ENCODE assay signal across 8 cellular contexts in genomic region chr12:2795291-2796186, GRCh38. TPM values are rescaled to one million over a fixed set of nuclear protein-coding genes. Genes with fewer than 3 reads are reported as not detected.
DNase-seq lines count a peak whose midpoint lies in the region; ATAC-seq and TF ChIP-seq lines count a peak whose summit lies in the region.

No MANE protein-coding gene starts in this region.

- POLR2A ChIA-PET in naive thymus-derived CD8-positive, alpha-beta T cell (lab: Charles Lee) = interaction anchor here (0.6 to 6.2 kb wide), 7 partner anchors 9 to 113 kb away, joined by 3 to 94 read pairs (median 6); partner anchors contain the start of genes FOXM1, ITFG2, RHNO1 and TULP3

- peak overlapping the region; percentile 84 to 96 (median 91) for H3K4me3 Mint-ChIP-seq in naive thymus-derived CD8-positive, alpha-beta T cell

- H3K4me3 ChIP-seq in NT2/D1 (ENCODE audit: insufficient read length, low read depth) = peak overlapping the region; percentile 96
- peak overlapping the region; percentile 62 to 86 (median 75) for H3K4me3 ChIP-seq in fibroblast of lung (replicated peaks in 1 of 4; ENCODE audit: control extremely low read depth in 1 of 4, insufficient read depth in 1 of 4, low read depth in 3 of 4, low read length in 4 of 4)

- no peaks in the 10 kb centered on the region for H3K9me3 Mint-ChIP-seq in naive thymus-derived CD8-positive, alpha-beta T cell

- peaks cover 10 to 36% (median 20%) of the 10 kb centered on the region in 4 donors for H3K4me1 Mint-ChIP-seq in naive thymus-derived CD8-positive, alpha-beta T cell

- H3K9ac ChIP-seq in NT2/D1 (ENCODE audit: insufficient read length, low read depth) (peak overlapping the region; percentile 97), fibroblast of lung (ENCODE audit: insufficient read depth, low read length) (peak overlapping the region; percentile 41)

- no peak for TF ChIP-seq CTCF in fibroblast of lung (conservative IDR thresholded peaks at IDR 0.05 in 1 of 2, IDR thresholded peaks at IDR 0.05 in 1 of 2; ENCODE audit: low read depth in 1 of 2, low read length in 2 of 2)

- peak overlapping the region; percentile 26 for H3K27ac ChIP-seq in fibroblast of lung (ENCODE audit: insufficient read depth, low read length)

- peaks cover 27% of the 10 kb centered on the region for H3K4me1 ChIP-seq in NT2/D1 (ENCODE audit: insufficient read depth, insufficient read length)
- peaks cover 2% of the 10 kb centered on the region for H3K4me1 ChIP-seq in fibroblast of lung (ENCODE audit: control insufficient read depth, extremely low read depth, insufficient read depth, low read length)

- DNase-seq in C1 segment of cervical spinal cord (lab: John Stamatoyannopoulos, UW) = peak in 13 of 14 donors; percentile 51 to 91 (median 74)
- peak; percentile 36 for DNase-seq in NT2/D1 (ENCODE audit: low read depth, low spot score)
- peak; percentile 60 for DNase-seq in activated T-helper 1 cell treated with Interleukin-2 at 50 U/mL for 16 hours (ENCODE audit: low read depth)
- peak; percentile 46 to 49 for DNase-seq in fibroblast of lung (ENCODE audit: low read depth in 2 of 2)
- peak; percentile 49 to 81 (median 70) for DNase-seq in naive thymus-derived CD8-positive, alpha-beta T cell
- peak; percentile 43 to 73 (median 68) for DNase-seq in stimulated activated naive CD4-positive, alpha-beta T cell (lab: John Stamatoyannopoulos, UW)

- H3K9me3 ChIP-seq in NT2/D1 (ENCODE audit: insufficient read depth, low read length) = no peaks in the 10 kb centered on the region
- H3K9me3 ChIP-seq in fibroblast of lung (ENCODE audit: control insufficient read depth, insufficient read depth, low read depth, low read length) = no peaks in the 10 kb centered on the region

- peaks cover 19% of the 10 kb centered on the region for H3K79me2 ChIP-seq in fibroblast of lung (ENCODE audit: control insufficient read depth, insufficient read depth, low read length)

- peaks cover 2 to 38% (median 5%) of the 10 kb centered on the region in 3 donors for H3K36me3 Mint-ChIP-seq in naive thymus-derived CD8-positive, alpha-beta T cell

- peak overlapping the region; percentile 75 to 93 (median 89) for H3K27ac Mint-ChIP-seq in naive thymus-derived CD8-positive, alpha-beta T cell

- H4K20me1 ChIP-seq in fibroblast of lung (ENCODE audit: control insufficient read depth, extremely low read depth, insufficient read depth, low read length) = no peaks in the 10 kb centered on the region

- peak overlapping the region; percentile 88 for H2AFZ ChIP-seq in fibroblast of lung (ENCODE audit: low read length)

- H3K36me3 ChIP-seq in NT2/D1 (ENCODE audit: insufficient read depth, insufficient read length, low read length) (peaks cover 48% of the 10 kb centered on the region), fibroblast of lung (ENCODE audit: control insufficient read depth, insufficient read depth, low read length) (peaks cover 19% of the 10 kb centered on the region)

- ATAC-seq in HG03354 (IDR thresholded peaks at IDR 0.05; ENCODE audit: poor library complexity, severe bottlenecking, unreplicated experiment) = peak; percentile 77
- peak; percentile 60 to 67 for ATAC-seq in naive thymus-derived CD8-positive, alpha-beta T cell

- TF ChIP-seq POLR2A in GM19193 (IDR thresholded peaks at IDR 0.05; ENCODE audit: extremely low read depth, insufficient read depth, insufficient read length) = peak; percentile 43

- H3K27me3 Mint-ChIP-seq in naive thymus-derived CD8-positive, alpha-beta T cell = no peaks in the 10 kb centered on the region

- peak overlapping the region; percentile 95 for H3K4me2 ChIP-seq in fibroblast of lung (ENCODE audit: extremely low read depth, insufficient read depth, low read length)

- H3K27me3 ChIP-seq in NT2/D1 (ENCODE audit: insufficient read depth, insufficient read length) = no peaks in the 10 kb centered on the region
- no peaks in the 10 kb centered on the region for H3K27me3 ChIP-seq in fibroblast of lung (ENCODE audit: control insufficient read depth, insufficient read depth, low read length)

RNA-seq across cellular contexts. Expression of gene FKBP4, which starts 0.8 kb away (rescaled TPM):
- 41.3 and 42.6 TPM in 2 replicates for total RNA-seq in fibroblast of lung
- 23.0 and 32.7 TPM in 2 replicates for polyA plus RNA-seq in fibroblast of lung
- polyA plus RNA-seq in fibroblast of lung (2012) = 27.0 and 37.9 TPM in 2 replicates
- 21.9 and 27.5 TPM in 2 replicates for polyA minus RNA-seq in fibroblast of lung (ENCODE audit: low replicate concordance)
- 10 to 100 TPM; 67.2 to 67.5 TPM for total RNA-seq in naive thymus-derived CD8-positive, alpha-beta T cell
- polyA plus RNA-seq in naive thymus-derived CD8-positive, alpha-beta T cell = 10 to 100 TPM; 30.3 to 41.5 (median 33.9) TPM

RNA-seq across cellular contexts. Expression of gene ITFG2, which starts 16.9 kb away (rescaled TPM):
- total RNA-seq in fibroblast of lung = 11.0 and 13.5 TPM in 2 replicates
- polyA plus RNA-seq in fibroblast of lung = 17.5 and 18.2 TPM in 2 replicates
- 19.0 and 28.7 TPM in 2 replicates for polyA plus RNA-seq in fibroblast of lung (2012)
- polyA minus RNA-seq in fibroblast of lung (ENCODE audit: low replicate concordance) = 44.3 and 47.0 TPM in 2 replicates
- 100 to 1,000 TPM; 128 to 151 TPM for total RNA-seq in naive thymus-derived CD8-positive, alpha-beta T cell
- polyA plus RNA-seq in naive thymus-derived CD8-positive, alpha-beta T cell = 10 to 100 TPM; 50.2 to 59.2 (median 50.7) TPM

RNA-seq across cellular contexts. Expression of gene NRIP2, which starts 39.3 kb away (rescaled TPM):
- under 0.01 and 0.17 TPM in 2 replicates for total RNA-seq in fibroblast of lung
- polyA plus RNA-seq in fibroblast of lung = 0.08 and 0.21 TPM in 2 replicates
- polyA plus RNA-seq in fibroblast of lung (2012) = 0.44 and 0.58 TPM in 2 replicates
- polyA minus RNA-seq in fibroblast of lung (ENCODE audit: low replicate concordance) = 0.35 and 2.8 TPM in 2 replicates
- total RNA-seq in naive thymus-derived CD8-positive, alpha-beta T cell = not detected
- 1 to 10 TPM; 1.3 to 2.4 (median 1.6) TPM for polyA plus RNA-seq in naive thymus-derived CD8-positive, alpha-beta T cell

Comparison
In these comparisons a context has a peak if more than half of its experiments do, and no peak if none do; other contexts are left out.
1. Peak in every context shown above with its lines: DNase-seq, ATAC-seq, H3K4me3 ChIP-seq and H3K27ac ChIP-seq.